Comparison of ENCODE assay signal across 13 cellular contexts in genomic region chr17:20516986-20517385, GRCh38. TPM values are rescaled to one million over a fixed set of nuclear protein-coding genes. Genes with fewer than 3 reads are reported as not detected.
"Had no signal": no experiment of that assay in that cellular context is flagged by ENCODE, and none has a peak within 500 bp of the region (broad histone marks: within the 10 kb centered on the region; RNA-seq: fewer than 3 reads in every experiment).

No MANE protein-coding gene starts in this region.

RNA-seq across cellular contexts. Expression of gene LGALS9B, which starts 49.6 kb away (rescaled TPM):
- total RNA-seq: hepatocyte, kidney epithelial cell, left cardiac atrium, left lobe of liver, left ventricle myocardium inferior, left ventricle myocardium superior, liver, lower lobe of right lung, lung microvascular endothelial cell, mammary epithelial cell, mesenteric fat pad, mesothelial cell of epicardium, myocyte had no signal
- polyA plus RNA-seq: hepatocyte, liver, mammary epithelial cell had no signal
